Comparison of ENCODE assay signal across 9 cellular contexts in genomic region chr2:217934321-217935131, GRCh38.
A peak's percentile ranks its signal among the peaks of the same experiment; 100 is the strongest.
DNase-seq lines count a peak whose midpoint lies in the region; ATAC-seq and TF ChIP-seq lines count a peak whose summit lies in the region.
"Had no signal": no experiment of that assay in that cellular context is flagged by ENCODE, and none has a peak within 500 bp of the region (broad histone marks: within the 10 kb centered on the region; RNA-seq: fewer than 3 reads in every experiment).

No MANE protein-coding gene starts in this region.

- intact Hi-C loops in activated CD8-positive, alpha-beta T cell treated with anti-CD3 and anti-CD28 coated beads for 36 hours (cut with micrococcal nuclease): no loop called here
- intact Hi-C loops in ascending aorta (cut with DNase I) (loop anchor here (2.0 to 5.0 kb wide), 3 partner anchors 14 to 97 kb away; no protein-coding TSS in a partner anchor), Caco-2 (cut with micrococcal nuclease; ENCODE audit: unreplicated experiment) (loop anchor here (5.0 kb wide), 1 partner anchor 147 kb away; no protein-coding TSS in a partner anchor)

- H3K27me3 ChIP-seq in ascending aorta: no peaks in the 10 kb centered on the region
- no peaks in the 10 kb centered on the region for H3K27me3 ChIP-seq in kidney epithelial cell (ENCODE audit: control insufficient read depth, insufficient read depth, low read length)
- no peaks in the 10 kb centered on the region for H3K27me3 ChIP-seq in Caco-2 (replicated peaks; ENCODE audit: control insufficient read depth, insufficient read depth, low read length)

- H3K27ac ChIP-seq in ascending aorta: peak overlapping the region; percentile 98 to 100
- peak overlapping the region; percentile 5 for H3K27ac ChIP-seq in temporal lobe (ENCODE audit: low read depth, low read length)
- H3K27ac ChIP-seq: C4-2B had no signal

- POLR2A ChIA-PET in activated CD8-positive, alpha-beta T cell treated with anti-CD3 and anti-CD28 coated beads for 36 hours (lab: Charles Lee): no interaction called here
- POLR2A ChIA-PET in activated CD8-positive, alpha-beta T cell treated with anti-CD3 and anti-CD28 coated beads, Interleukin-2, amount 10 ng/mL, durations not matched to agents 7 days and 5 days (lab: Charles Lee): no interaction called here
- POLR2A ChIA-PET in Caco-2 (lab: Charles Lee): no interaction called here

- peaks cover 46 to 86% of the 10 kb centered on the region in 2 donors for H3K4me1 ChIP-seq in ascending aorta
- no peaks in the 10 kb centered on the region for H3K4me1 ChIP-seq in Caco-2

- no peak for TF ChIP-seq CTCF in activated CD8-positive, alpha-beta T cell treated with anti-CD3 and anti-CD28 coated beads for 36 hours (IDR thresholded peaks at IDR 0.05)
- TF ChIP-seq CTCF in ascending aorta (IDR thresholded peaks at IDR 0.05) (no peak), kidney epithelial cell (IDR thresholded peaks at IDR 0.05; ENCODE audit: insufficient read depth, low read length, poor library complexity, severe bottlenecking) (no peak), Caco-2 (IDR thresholded peaks at IDR 0.05; ENCODE audit: insufficient read depth in 1 of 2, low read depth in 1 of 2, low read length in 1 of 2, severe bottlenecking in 1 of 2, unreplicated experiment in 1 of 2) (no peak)

- H3K36me3 Mint-ChIP-seq in activated CD8-positive, alpha-beta T cell treated with anti-CD3 and anti-CD28 coated beads for 36 hours (ENCODE audit: low read depth): no peaks in the 10 kb centered on the region
- peaks cover 1% of the 10 kb centered on the region for H3K36me3 Mint-ChIP-seq in activated CD8-positive, alpha-beta T cell treated with anti-CD3 and anti-CD28 coated beads, Interleukin-2, amount 10 ng/mL, durations not matched to agents 7 days and 5 days (ENCODE audit: low read depth)
- H3K36me3 Mint-ChIP-seq in Caco-2 (ENCODE audit: insufficient read depth, unreplicated experiment): no peaks in the 10 kb centered on the region

- peaks cover 2% of the 10 kb centered on the region for H3K4me1 Mint-ChIP-seq in activated CD8-positive, alpha-beta T cell treated with anti-CD3 and anti-CD28 coated beads for 36 hours (ENCODE audit: low read depth)
- peaks cover 41% of the 10 kb centered on the region for H3K4me1 Mint-ChIP-seq in activated CD8-positive, alpha-beta T cell treated with anti-CD3 and anti-CD28 coated beads, Interleukin-2, amount 10 ng/mL, durations not matched to agents 7 days and 5 days (ENCODE audit: low read depth)
- H3K4me1 Mint-ChIP-seq in Caco-2 (ENCODE audit: low read depth, unreplicated experiment): no peaks in the 10 kb centered on the region

- H3K9me3 Mint-ChIP-seq in activated CD8-positive, alpha-beta T cell treated with anti-CD3 and anti-CD28 coated beads for 36 hours: no peaks in the 10 kb centered on the region
- H3K9me3 Mint-ChIP-seq in activated CD8-positive, alpha-beta T cell treated with anti-CD3 and anti-CD28 coated beads, Interleukin-2, amount 10 ng/mL, durations not matched to agents 7 days and 5 days (ENCODE audit: insufficient read depth): no peaks in the 10 kb centered on the region
- H3K9me3 Mint-ChIP-seq in Caco-2 (ENCODE audit: unreplicated experiment): no peaks in the 10 kb centered on the region

- CTCF ChIA-PET in activated CD8-positive, alpha-beta T cell treated with anti-CD3 and anti-CD28 coated beads for 36 hours (lab: Charles Lee): interaction anchor here (1.5 kb wide), 1 partner anchor 45 kb away, joined by 3 read pairs; no protein-coding TSS in a partner anchor
- CTCF ChIA-PET in activated CD8-positive, alpha-beta T cell treated with anti-CD3 and anti-CD28 coated beads, Interleukin-2, amount 10 ng/mL, durations not matched to agents 7 days and 5 days (lab: Charles Lee): no interaction called here
- CTCF ChIA-PET in Caco-2 (lab: Charles Lee): interaction anchor here (2.9 kb wide), 1 partner anchor 59 kb away, joined by 7 read pairs; no protein-coding TSS in a partner anchor

- H3K4me3 ChIP-seq in ascending aorta (peak overlapping the region; percentile 64 to 81), kidney epithelial cell (ENCODE audit: low read depth, low read length) (no peak overlapping the region), Caco-2 (ENCODE audit: low read depth, low read length) (no peak overlapping the region)

- no peak overlapping the region for H3K27ac Mint-ChIP-seq in activated CD8-positive, alpha-beta T cell treated with anti-CD3 and anti-CD28 coated beads for 36 hours
- H3K27ac Mint-ChIP-seq in activated CD8-positive, alpha-beta T cell treated with anti-CD3 and anti-CD28 coated beads, Interleukin-2, amount 10 ng/mL, durations not matched to agents 7 days and 5 days: no peak overlapping the region
- no peak overlapping the region for H3K27ac Mint-ChIP-seq in Caco-2 (ENCODE audit: unreplicated experiment)

- peak; percentile 67 for ATAC-seq in activated CD8-positive, alpha-beta T cell treated with anti-CD3 and anti-CD28 coated beads for 36 hours
- no peak for ATAC-seq in activated CD8-positive, alpha-beta T cell treated with anti-CD3 and anti-CD28 coated beads, Interleukin-2, amount 10 ng/mL, durations not matched to agents 7 days and 5 days
- ATAC-seq in GM18519 (IDR thresholded peaks at IDR 0.05; ENCODE audit: low FRiP score, unreplicated experiment) (no peak), HG03139 (IDR thresholded peaks at IDR 0.05; ENCODE audit: unreplicated experiment) (no peak)

- H3K9me3 ChIP-seq in ascending aorta: no peaks in the 10 kb centered on the region
- no peaks in the 10 kb centered on the region for H3K9me3 ChIP-seq in Caco-2

- H3K27me3 Mint-ChIP-seq in activated CD8-positive, alpha-beta T cell treated with anti-CD3 and anti-CD28 coated beads for 36 hours: peaks cover 5% of the 10 kb centered on the region
- H3K27me3 Mint-ChIP-seq in activated CD8-positive, alpha-beta T cell treated with anti-CD3 and anti-CD28 coated beads, Interleukin-2, amount 10 ng/mL, durations not matched to agents 7 days and 5 days (ENCODE audit: low read depth): peaks cover 31% of the 10 kb centered on the region
- no peaks in the 10 kb centered on the region for H3K27me3 Mint-ChIP-seq in Caco-2 (ENCODE audit: insufficient read depth, unreplicated experiment)

- BruUV-seq in Caco-2 (replicated peaks; lab: Mats Ljungman, UMichigan): no TSS peak

- no peak overlapping the region for H3K4me3 Mint-ChIP-seq in activated CD8-positive, alpha-beta T cell treated with anti-CD3 and anti-CD28 coated beads for 36 hours
- H3K4me3 Mint-ChIP-seq in activated CD8-positive, alpha-beta T cell treated with anti-CD3 and anti-CD28 coated beads, Interleukin-2, amount 10 ng/mL, durations not matched to agents 7 days and 5 days: no peak overlapping the region
- no peak overlapping the region for H3K4me3 Mint-ChIP-seq in Caco-2 (ENCODE audit: unreplicated experiment)

- peak; percentile 12 for DNase-seq in activated CD8-positive, alpha-beta T cell treated with anti-CD3 and anti-CD28 coated beads for 36 hours
- DNase-seq in activated CD8-positive, alpha-beta T cell treated with anti-CD3 and anti-CD28 coated beads, Interleukin-2, amount 10 ng/mL, durations not matched to agents 7 days and 5 days: no peak
- DNase-seq in ascending aorta (ENCODE audit: low spot score in 2 of 2): peak; percentile 78 to 94
- peak; percentile 91 for DNase-seq in kidney epithelial cell (ENCODE audit: low read depth)
- DNase-seq in Caco-2: no peak

- H3K36me3 ChIP-seq in ascending aorta (peaks cover 25 to 32% of the 10 kb centered on the region in 2 donors), kidney epithelial cell (ENCODE audit: control insufficient read depth, insufficient read depth, low read length) (no peaks in the 10 kb centered on the region), Caco-2 (ENCODE audit: control insufficient read depth, insufficient read depth, low read length) (no peaks in the 10 kb centered on the region)

Comparison
In these comparisons a context has a peak if more than half of its experiments do, and no peak if none do; other contexts are left out.
1. DNase-seq: peak in activated CD8-positive, alpha-beta T cell treated with anti-CD3 and anti-CD28 coated beads for 36 hours (single experiment), ascending aorta (2 of 2) and kidney epithelial cell (single experiment); none in activated CD8-positive, alpha-beta T cell treated with anti-CD3 and anti-CD28 coated beads, Interleukin-2, amount 10 ng/mL, durations not matched to agents 7 days and 5 days (single experiment) and Caco-2 (0 of 2).
2. H3K4me3 ChIP-seq: peak in ascending aorta (2 of 2); none in kidney epithelial cell (single experiment) and Caco-2 (single experiment).